In genomic region chr3:133865136-133865855, GRCh38 we compare ENCODE assay signal across 18 cellular contexts. TPM values are rescaled to one million over a fixed set of nuclear protein-coding genes. Genes with fewer than 3 reads are reported as not detected.
A peak's percentile ranks its signal among the peaks of the same experiment; 100 is the strongest.
DNase-seq lines count a peak whose midpoint lies in the region; TF ChIP-seq lines count a peak whose summit lies in the region.
"Had no signal": no experiment of that assay in that cellular context is flagged by ENCODE, and none has a peak within 500 bp of the region (broad histone marks: within the 10 kb centered on the region; RNA-seq: fewer than 3 reads in every experiment).

No MANE protein-coding gene starts in this region.

- DNase-seq in NCI-H2171 treated with DMSO at 0.1 percent for 48 hours (lab: John Stamatoyannopoulos, UW) (peak; percentile 12), NCI-H2171 (lab: John Stamatoyannopoulos, UW) (no peak), NCI-H69 (lab: John Stamatoyannopoulos, UW) (peak; percentile 2), choroid plexus epithelial cell (ENCODE audit: low read depth) (no peak), neural progenitor cell (ENCODE audit: low spot score) (no peak), AG08396 (ENCODE audit: low spot score) (no peak), C1 segment of cervical spinal cord (lab: John Stamatoyannopoulos, UW) (no peak), NOMO-1 treated with dmso at 0.1 percent for 144 hours (lab: John Stamatoyannopoulos, UW; ENCODE audit: unreplicated experiment) (no peak)
- DNase-seq: 8988T; activated effector memory CD4-positive, alpha-beta T cell treated with Interleukin-2 at 50 U/mL for 16 hours; AML-193; hippocampal formation; mucosa of descending colon; NCI-H1105 treated with DMSO at 0.1 percent for 48 hours; upper lobe of left lung; WERI-Rb-1 had no signal

- peaks cover 5% of the 10 kb centered on the region for H4K20me1 ChIP-seq in neural progenitor cell (ENCODE audit: low read depth)

- no peak overlapping the region for H3K9ac ChIP-seq in neural progenitor cell

- H2AFZ ChIP-seq in neural progenitor cell (replicated peaks), result no peak overlapping the region

- H3K79me2 ChIP-seq in neural progenitor cell (ENCODE audit: low read depth), result no peaks in the 10 kb centered on the region

- H3K9me3 Mint-ChIP-seq in neural progenitor cell, result no peaks in the 10 kb centered on the region

- no peaks in the 10 kb centered on the region for H3K36me3 ChIP-seq in neural progenitor cell
- H3K36me3 ChIP-seq: upper lobe of left lung, WERI-Rb-1 had no signal

- peaks cover 11% of the 10 kb centered on the region for H3K4me1 Mint-ChIP-seq in neural progenitor cell

- H3K4me3 ChIP-seq in choroid plexus epithelial cell (ENCODE audit: low read depth, low read length) (no peak overlapping the region), neural progenitor cell (no peak overlapping the region)
- H3K4me3 ChIP-seq: mucosa of descending colon, upper lobe of left lung had no signal

- H3K4me2 ChIP-seq in neural progenitor cell, result no peak overlapping the region

- peak; percentile 12 for TF ChIP-seq CTCF in choroid plexus epithelial cell (conservative IDR thresholded peaks at IDR 0.05; ENCODE audit: low read depth, low read length)
- peak; percentile 21 for TF ChIP-seq CTCF in neural progenitor cell (IDR thresholded peaks at IDR 0.05)

- no peaks in the 10 kb centered on the region for H3K27me3 ChIP-seq in neural progenitor cell
- H3K27me3 ChIP-seq: upper lobe of left lung had no signal

- no peaks in the 10 kb centered on the region for H3K9me3 ChIP-seq in neural progenitor cell (ENCODE audit: low read depth)
- H3K9me3 ChIP-seq: mucosa of descending colon, upper lobe of left lung had no signal

- no peak overlapping the region for H3K27ac Mint-ChIP-seq in neural progenitor cell
- H3K27ac Mint-ChIP-seq: progenitor cell of endocrine pancreas had no signal

- no peak overlapping the region for H3K27ac ChIP-seq in neural progenitor cell
- H3K27ac ChIP-seq: epithelial cell of prostate, upper lobe of left lung, WERI-Rb-1 had no signal

- H3K27me3 Mint-ChIP-seq in neural progenitor cell (ENCODE audit: insufficient read depth, low read depth), result peaks cover 13% of the 10 kb centered on the region

- H3K4me1 ChIP-seq in neural progenitor cell, result no peaks in the 10 kb centered on the region
- H3K4me1 ChIP-seq: upper lobe of left lung had no signal

- H3F3A ChIP-seq in neural progenitor cell (ENCODE audit: low read depth), result no peaks in the 10 kb centered on the region

- no peaks in the 10 kb centered on the region for H3K36me3 Mint-ChIP-seq in neural progenitor cell

- H3K4me3 Mint-ChIP-seq in neural progenitor cell, result no peak overlapping the region

RNA-seq across cellular contexts. Expression of gene RAB6B, which starts 30.4 kb away (rescaled TPM):
- 7.7 and 10.1 TPM in 2 replicates for total RNA-seq in neural progenitor cell (ENCODE audit: low replicate concordance)

RNA-seq across cellular contexts. Expression of gene SRPRB, which starts 59.7 kb away (rescaled TPM):
- 22.9 and 30.2 TPM in 2 replicates for total RNA-seq in neural progenitor cell (ENCODE audit: low replicate concordance)

Comparison
In these comparisons a context has a peak if more than half of its experiments do, and no peak if none do; other contexts are left out.
1. DNase-seq: peak in NCI-H2171 treated with DMSO at 0.1 percent for 48 hours (single experiment) and NCI-H69 (single experiment); none in NCI-H2171 (single experiment), choroid plexus epithelial cell (single experiment), neural progenitor cell (single experiment), AG08396 (single experiment), C1 segment of cervical spinal cord (0 of 14) and NOMO-1 treated with dmso at 0.1 percent for 144 hours (single experiment).